27 cellular contexts compared by ENCODE assay signal in the genomic region with DNA sequence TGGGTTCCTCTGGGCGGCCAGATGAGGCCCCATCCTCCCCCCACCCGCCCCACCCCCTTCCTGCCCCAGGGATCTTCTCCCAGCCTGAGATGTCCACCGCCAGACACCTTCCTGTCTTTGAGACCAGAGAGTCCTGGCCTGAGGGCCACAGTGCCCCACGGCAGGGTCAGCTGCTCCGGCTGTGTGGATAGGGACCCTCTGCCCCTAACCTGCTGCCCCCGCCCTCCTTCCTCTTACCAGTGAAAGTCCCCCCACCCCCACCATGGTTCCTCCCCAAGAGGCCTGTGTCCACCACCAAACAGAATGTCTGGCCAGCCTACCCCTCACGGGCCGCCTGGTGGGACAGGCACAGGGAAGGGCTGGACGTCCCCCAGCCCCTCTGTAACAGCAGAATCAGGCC.
"Had no signal": no experiment of that assay in that cellular context is flagged by ENCODE, and none has a peak within 500 bp of the region (broad histone marks: within the 10 kb centered on the region; RNA-seq: fewer than 3 reads in every experiment).

No MANE protein-coding gene starts in this region.

- H3K4me3 Mint-ChIP-seq: activated B cell treated with CpG ODN at 0.5 μM for 24 hours; activated CD8-positive, alpha-beta T cell treated with anti-CD3 and anti-CD28 coated beads for 36 hours; activated T-cell treated with anti-CD3 and anti-CD28 coated beads, Interleukin-2, amount 50 U/mL, for 4 hours; activated T-helper 17 cell treated with anti-CD3 and anti-CD28 coated beads, Interleukin-2, amount 50 U/mL, for 72 hours; immature natural killer cell; natural killer cell treated with Interleukin-12 subunit alpha and Interleukin-12 subunit beta and Interleukin-15 and Interleukin-18, amount 100 ng/mL, for 72 hours; stimulated activated memory B cell treated with anti-CD40 and anti-IgM and Interleukin-4, amounts not matched to agents 10 μg/mL and 1 μg/mL and 100 μg/mL, for 72 hours; stimulated activated naive CD8-positive, alpha-beta T cell treated with anti-CD3 and anti-CD28 coated beads, Interleukin-15, amount 100 ng/mL, for 72 hours; T-cell; T-helper 2 cell treated with Interferon-gamma antibody and Interleukin-4, amounts not matched to agents 5 μg/mL and 100 μg/mL, for 36 hours had no signal

- H3K79me2 ChIP-seq: parathyroid adenoma had no signal

- H3K9me3 Mint-ChIP-seq: activated B cell treated with CpG ODN at 0.5 μM for 24 hours; activated CD8-positive, alpha-beta T cell treated with anti-CD3 and anti-CD28 coated beads for 36 hours; activated T-cell treated with anti-CD3 and anti-CD28 coated beads, Interleukin-2, amount 50 U/mL, for 4 hours; activated T-helper 17 cell treated with anti-CD3 and anti-CD28 coated beads, Interleukin-2, amount 50 U/mL, for 72 hours; immature natural killer cell; natural killer cell treated with Interleukin-12 subunit alpha and Interleukin-12 subunit beta and Interleukin-15 and Interleukin-18, amount 100 ng/mL, for 72 hours; stimulated activated memory B cell treated with anti-CD40 and anti-IgM and Interleukin-4, amounts not matched to agents 10 μg/mL and 1 μg/mL and 100 μg/mL, for 72 hours; stimulated activated naive CD8-positive, alpha-beta T cell treated with anti-CD3 and anti-CD28 coated beads, Interleukin-15, amount 100 ng/mL, for 72 hours; T-cell; T-helper 2 cell treated with Interferon-gamma antibody and Interleukin-4, amounts not matched to agents 5 μg/mL and 100 μg/mL, for 36 hours had no signal

- H3K4me1 Mint-ChIP-seq: activated T-helper 17 cell treated with anti-CD3 and anti-CD28 coated beads, Interleukin-2, amount 50 U/mL, for 72 hours; immature natural killer cell; stimulated activated naive CD8-positive, alpha-beta T cell treated with anti-CD3 and anti-CD28 coated beads, Interleukin-15, amount 100 ng/mL, for 72 hours; T-cell had no signal

- H3K36me3 Mint-ChIP-seq: natural killer cell treated with Interleukin-12 subunit alpha and Interleukin-12 subunit beta and Interleukin-15 and Interleukin-18, amount 100 ng/mL, for 72 hours; stimulated activated memory B cell treated with anti-CD40 and anti-IgM and Interleukin-4, amounts not matched to agents 10 μg/mL and 1 μg/mL and 100 μg/mL, for 72 hours had no signal

- H3K27ac ChIP-seq: esophagus muscularis mucosa, lower lobe of right lung, parathyroid adenoma, psoas muscle, upper lobe of right lung had no signal

- H3K9ac ChIP-seq: parathyroid adenoma had no signal

- H3K27me3 Mint-ChIP-seq: activated B cell treated with CpG ODN at 0.5 μM for 24 hours; activated CD8-positive, alpha-beta T cell treated with anti-CD3 and anti-CD28 coated beads for 36 hours; activated T-helper 17 cell treated with anti-CD3 and anti-CD28 coated beads, Interleukin-2, amount 50 U/mL, for 72 hours; natural killer cell treated with Interleukin-12 subunit alpha and Interleukin-12 subunit beta and Interleukin-15 and Interleukin-18, amount 100 ng/mL, for 72 hours; stimulated activated naive CD8-positive, alpha-beta T cell treated with anti-CD3 and anti-CD28 coated beads, Interleukin-15, amount 100 ng/mL, for 72 hours; T-cell had no signal

- H3K27me3 ChIP-seq: esophagus muscularis mucosa, upper lobe of right lung had no signal

- FAIRE-seq: kidney had no signal

- H2AFZ ChIP-seq: parathyroid adenoma had no signal

- DNase-seq: activated B cell treated with CpG ODN at 0.5 μM for 24 hours; activated CD4-positive, alpha-beta T cell treated with anti-CD3 and anti-CD28 coated beads, Interleukin-2, amount 50 U/mL, for 1 hour; activated CD8-positive, alpha-beta T cell treated with anti-CD3 and anti-CD28 coated beads for 36 hours; activated gamma-delta T cell treated with Interleukin-2 at 50 U/mL for 16 hours; activated naive CD4-positive, alpha-beta T cell treated with anti-CD3 and anti-CD28 coated beads, Interleukin-2, amount 50 U/mL, for 16 hours; activated T-cell treated with anti-CD3 and anti-CD28 coated beads, Interleukin-2, amount 50 U/mL, for 4 hours; amniotic stem cell; central memory CD4-positive, alpha-beta T cell; foreskin melanocyte; immature natural killer cell; kidney; lower lobe of right lung; mucosa of descending colon; psoas muscle; stimulated activated CD4-positive, alpha-beta T cell treated with anti-CD3 and anti-CD28 coated beads, Interleukin-1b, Interleukin-23, amount 100 ng/mL, for 48 hours; stimulated activated CD4-positive, alpha-beta T cell treated with anti-CD3 and anti-CD28 coated beads, Interleukin-4, amount 100 ng/mL, for 4 hours; stimulated activated CD8-positive, alpha-beta memory T cell treated with anti-CD3 and anti-CD28 coated beads, Interleukin-4, amount 100 ng/mL, for 48 hours; stimulated activated naive CD8-positive, alpha-beta T cell treated with anti-CD3 and anti-CD28 coated beads, Interleukin-15, amount 100 ng/mL, for 72 hours; T-cell; upper lobe of right lung had no signal

- H3K9me3 ChIP-seq: esophagus muscularis mucosa, lower lobe of right lung, mucosa of descending colon, psoas muscle, upper lobe of right lung had no signal

- H3K4me3 ChIP-seq: esophagus muscularis mucosa, lower lobe of right lung, mucosa of descending colon, psoas muscle, smooth muscle cell, upper lobe of right lung had no signal

- ATAC-seq: activated CD8-positive, alpha-beta T cell treated with anti-CD3 and anti-CD28 coated beads for 36 hours; activated T-cell treated with anti-CD3 and anti-CD28 coated beads, Interleukin-2, amount 50 U/mL, for 4 hours; activated T-helper 17 cell treated with anti-CD3 and anti-CD28 coated beads, Interleukin-2, amount 50 U/mL, for 72 hours; natural killer cell treated with Interleukin-12 subunit alpha and Interleukin-12 subunit beta and Interleukin-15 and Interleukin-18, amount 100 ng/mL, for 72 hours; T-cell had no signal

- H3K27ac Mint-ChIP-seq: activated B cell treated with CpG ODN at 0.5 μM for 24 hours; activated CD8-positive, alpha-beta T cell treated with anti-CD3 and anti-CD28 coated beads for 36 hours; activated T-helper 17 cell treated with anti-CD3 and anti-CD28 coated beads, Interleukin-2, amount 50 U/mL, for 72 hours; immature natural killer cell; natural killer cell treated with Interleukin-12 subunit alpha and Interleukin-12 subunit beta and Interleukin-15 and Interleukin-18, amount 100 ng/mL, for 72 hours; stimulated activated memory B cell treated with anti-CD40 and anti-IgM and Interleukin-4, amounts not matched to agents 10 μg/mL and 1 μg/mL and 100 μg/mL, for 72 hours; stimulated activated naive CD8-positive, alpha-beta T cell treated with anti-CD3 and anti-CD28 coated beads, Interleukin-15, amount 100 ng/mL, for 72 hours; T-cell; T-helper 2 cell treated with Interferon-gamma antibody and Interleukin-4, amounts not matched to agents 5 μg/mL and 100 μg/mL, for 36 hours had no signal

- H3K4me1 ChIP-seq: parathyroid adenoma had no signal

- H3K4me2 ChIP-seq: smooth muscle cell had no signal
